ENCODE assay signal across 4 cellular contexts in genomic region chr2:24014902-24015301, GRCh38. TPM values are rescaled to one million over a fixed set of nuclear protein-coding genes. Genes with fewer than 3 reads are reported as not detected.
"Had no signal": no experiment of that assay in that cellular context is flagged by ENCODE, and none has a peak within 500 bp of the region (broad histone marks: within the 10 kb centered on the region; RNA-seq: fewer than 3 reads in every experiment).

No MANE protein-coding gene starts in this region.

RNA-seq across cellular contexts. Expression of gene MFSD2B, which starts 5.0 kb away (rescaled TPM):
- total RNA-seq: left ventricle myocardium superior, occipital lobe, prostate gland, subcutaneous adipose tissue had no signal
